Comparison of ENCODE assay signal across 1 cellular context in the genomic region with DNA sequence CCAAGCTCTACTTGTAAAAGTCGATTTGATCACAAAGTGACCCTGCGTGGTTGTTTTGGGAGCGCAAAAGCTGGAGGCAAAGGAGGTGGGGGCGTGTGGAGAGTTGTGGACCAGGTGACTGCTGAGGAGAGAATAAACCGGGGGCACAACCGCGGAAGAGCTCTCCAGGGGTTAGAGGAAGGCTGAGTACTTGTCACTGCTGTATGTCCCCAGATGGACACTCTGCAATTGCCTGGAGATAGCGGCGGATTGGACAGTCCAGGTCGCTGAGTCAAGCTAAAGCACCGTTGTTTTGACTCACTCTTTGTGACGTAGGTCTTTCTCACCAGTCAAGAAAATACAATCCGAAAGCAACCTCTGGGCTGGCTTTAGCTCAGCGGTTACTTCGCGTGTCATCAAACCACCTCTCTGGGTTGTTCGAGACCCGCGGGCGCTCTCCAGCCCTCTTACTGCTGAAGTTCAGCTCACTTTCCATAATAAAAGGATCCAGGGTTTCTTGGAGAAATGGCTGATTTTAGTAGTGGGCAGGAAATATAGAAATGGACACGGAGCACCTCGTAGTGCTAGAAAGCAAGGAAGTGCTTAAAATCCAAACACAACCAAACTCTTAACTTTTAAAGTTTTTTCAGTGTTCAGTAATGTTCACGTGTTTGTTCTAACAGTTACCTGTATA.
TF ChIP-seq lines count a peak whose summit lies in the region.

No MANE protein-coding gene starts in this region.

TF ChIP-seq in SK-N-SH, 30 proteins besides CTCF, POLR2A, EP300 and RAD21 (continued from another document):
- TF ChIP-seq TAF1 (IDR thresholded peaks at IDR 0.05; ENCODE audit: borderline replicate concordance, low read depth, low read length) (peak; percentile 51; the same call in 1 of the 2 replicates), POLR2AphosphoS5 (IDR thresholded peaks at IDR 0.05; ENCODE audit: low read depth, low read length) (no peak), JUND (IDR thresholded peaks at IDR 0.05) (peak; percentile 46; the same call in 1 of the 2 replicates), NRF1 (IDR thresholded peaks at IDR 0.05; ENCODE audit: low read depth, low read length) (no peak), RXRA (IDR thresholded peaks at IDR 0.05; ENCODE audit: borderline replicate concordance, low read depth) (peak; percentile 33; the same call in 1 of the 2 replicates), MXI1 (IDR thresholded peaks at IDR 0.05; ENCODE audit: low read depth, low read length) (0 out of 2 replicates have a peak, but pooled peaks have one; percentile 22), RCOR1 (IDR thresholded peaks at IDR 0.05; ENCODE audit: low read length) (no peak), EZH2phosphoT487 (IDR thresholded peaks at IDR 0.05; ENCODE audit: borderline replicate concordance, low read depth) (no peak), FOXM1 (IDR thresholded peaks at IDR 0.05; ENCODE audit: low read depth) (no peak), YY1 (IDR thresholded peaks at IDR 0.05; ENCODE audit: low read depth) (peak; percentile 61; the same call in 1 of the 2 replicates), FOSL2 (IDR thresholded peaks at IDR 0.05; ENCODE audit: borderline replicate concordance, low read depth) (peak; percentile 90), CHD2 (IDR thresholded peaks at IDR 0.05; ENCODE audit: low read length, partially characterized antibody) (no peak), GATA2 (CRISPR knock-in tag; IDR thresholded peaks at IDR 0.05) (no peak), TCF12 (IDR thresholded peaks at IDR 0.05) (peak; percentile 19; the same call in 1 of the 2 replicates), RFX5 (IDR thresholded peaks at IDR 0.05; ENCODE audit: low read length) (peak; percentile 86), TEAD4 (IDR thresholded peaks at IDR 0.05; ENCODE audit: borderline replicate concordance, insufficient read depth) (peak; percentile 93), GABPA (IDR thresholded peaks at IDR 0.05; ENCODE audit: low read depth) (0 out of 2 replicates have a peak, but pooled peaks have one; percentile 39)
- TF ChIP-seq, protein P1, sequence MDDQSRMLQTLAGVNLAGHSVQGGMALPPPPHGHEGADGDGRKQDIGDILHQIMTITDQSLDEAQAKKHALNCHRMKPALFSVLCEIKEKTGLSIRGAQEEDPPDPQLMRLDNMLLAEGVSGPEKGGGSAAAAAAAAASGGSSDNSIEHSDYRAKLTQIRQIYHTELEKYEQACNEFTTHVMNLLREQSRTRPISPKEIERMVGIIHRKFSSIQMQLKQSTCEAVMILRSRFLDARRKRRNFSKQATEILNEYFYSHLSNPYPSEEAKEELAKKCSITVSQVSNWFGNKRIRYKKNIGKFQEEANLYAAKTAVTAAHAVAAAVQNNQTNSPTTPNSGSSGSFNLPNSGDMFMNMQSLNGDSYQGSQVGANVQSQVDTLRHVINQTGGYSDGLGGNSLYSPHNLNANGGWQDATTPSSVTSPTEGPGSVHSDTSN (IDR thresholded peaks at IDR 0.05), result no peak; the same call in 1 of the 2 replicates
- TF ChIP-seq, protein P2, sequence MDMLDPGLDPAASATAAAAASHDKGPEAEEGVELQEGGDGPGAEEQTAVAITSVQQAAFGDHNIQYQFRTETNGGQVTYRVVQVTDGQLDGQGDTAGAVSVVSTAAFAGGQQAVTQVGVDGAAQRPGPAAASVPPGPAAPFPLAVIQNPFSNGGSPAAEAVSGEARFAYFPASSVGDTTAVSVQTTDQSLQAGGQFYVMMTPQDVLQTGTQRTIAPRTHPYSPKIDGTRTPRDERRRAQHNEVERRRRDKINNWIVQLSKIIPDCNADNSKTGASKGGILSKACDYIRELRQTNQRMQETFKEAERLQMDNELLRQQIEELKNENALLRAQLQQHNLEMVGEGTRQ (IDR thresholded peaks at IDR 0.05; ENCODE audit: borderline replicate concordance, low read depth, low read length), result no peak
- TF ChIP-seq, protein P3, sequence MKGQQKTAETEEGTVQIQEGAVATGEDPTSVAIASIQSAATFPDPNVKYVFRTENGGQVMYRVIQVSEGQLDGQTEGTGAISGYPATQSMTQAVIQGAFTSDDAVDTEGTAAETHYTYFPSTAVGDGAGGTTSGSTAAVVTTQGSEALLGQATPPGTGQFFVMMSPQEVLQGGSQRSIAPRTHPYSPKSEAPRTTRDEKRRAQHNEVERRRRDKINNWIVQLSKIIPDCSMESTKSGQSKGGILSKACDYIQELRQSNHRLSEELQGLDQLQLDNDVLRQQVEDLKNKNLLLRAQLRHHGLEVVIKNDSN (IDR thresholded peaks at IDR 0.05; ENCODE audit: borderline replicate concordance, low read depth), result no peak
- TF ChIP-seq, protein P4, sequence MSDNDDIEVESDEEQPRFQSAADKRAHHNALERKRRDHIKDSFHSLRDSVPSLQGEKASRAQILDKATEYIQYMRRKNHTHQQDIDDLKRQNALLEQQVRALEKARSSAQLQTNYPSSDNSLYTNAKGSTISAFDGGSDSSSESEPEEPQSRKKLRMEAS (IDR thresholded peaks at IDR 0.05; ENCODE audit: low read depth), result peak; percentile 70; the same call in 1 of the 2 replicates
- TF ChIP-seq, protein P5, sequence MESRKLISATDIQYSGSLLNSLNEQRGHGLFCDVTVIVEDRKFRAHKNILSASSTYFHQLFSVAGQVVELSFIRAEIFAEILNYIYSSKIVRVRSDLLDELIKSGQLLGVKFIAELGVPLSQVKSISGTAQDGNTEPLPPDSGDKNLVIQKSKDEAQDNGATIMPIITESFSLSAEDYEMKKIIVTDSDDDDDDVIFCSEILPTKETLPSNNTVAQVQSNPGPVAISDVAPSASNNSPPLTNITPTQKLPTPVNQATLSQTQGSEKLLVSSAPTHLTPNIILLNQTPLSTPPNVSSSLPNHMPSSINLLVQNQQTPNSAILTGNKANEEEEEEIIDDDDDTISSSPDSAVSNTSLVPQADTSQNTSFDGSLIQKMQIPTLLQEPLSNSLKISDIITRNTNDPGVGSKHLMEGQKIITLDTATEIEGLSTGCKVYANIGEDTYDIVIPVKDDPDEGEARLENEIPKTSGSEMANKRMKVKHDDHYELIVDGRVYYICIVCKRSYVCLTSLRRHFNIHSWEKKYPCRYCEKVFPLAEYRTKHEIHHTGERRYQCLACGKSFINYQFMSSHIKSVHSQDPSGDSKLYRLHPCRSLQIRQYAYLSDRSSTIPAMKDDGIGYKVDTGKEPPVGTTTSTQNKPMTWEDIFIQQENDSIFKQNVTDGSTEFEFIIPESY (IDR thresholded peaks at IDR 0.05; ENCODE audit: borderline replicate concordance, low read depth), result no peak
